10 cellular contexts compared by ENCODE assay signal in genomic region chr4:163164591-163164990, GRCh38. TPM values are rescaled to one million over a fixed set of nuclear protein-coding genes. Genes with fewer than 3 reads are reported as not detected.
DNase-seq lines count a peak whose midpoint lies in the region; ATAC-seq and TF ChIP-seq lines count a peak whose summit lies in the region.
"Had no signal": no experiment of that assay in that cellular context is flagged by ENCODE, and none has a peak within 500 bp of the region (broad histone marks: within the 10 kb centered on the region; RNA-seq: fewer than 3 reads in every experiment).

No MANE protein-coding gene starts in this region.

- POLR2A ChIA-PET in MCF 10A (lab: Yijun Ruan, JAX), result interaction anchor here (0.9 to 3.4 kb wide), 6 partner anchors 19 to 331 kb away, joined by 3 to 21 read pairs (median 10); partner anchors contain the start of genes NPY1R and TMA16
- POLR2A ChIA-PET in naive thymus-derived CD8-positive, alpha-beta T cell (lab: Charles Lee), result no interaction called here

- peak; percentile 38 for DNase-seq in CD1c-positive myeloid dendritic cell (ENCODE audit: extremely low spot score)
- DNase-seq in MM.1S, result no peak
- peak; percentile 85 for DNase-seq in MCF 10A (ENCODE audit: unreplicated experiment)
- no peak for DNase-seq in naive thymus-derived CD8-positive, alpha-beta T cell
- DNase-seq in activated CD4-positive, CD25-positive, alpha-beta regulatory T cell (lab: John Stamatoyannopoulos, UW), result no peak
- no peak for DNase-seq in retina
- no peak for DNase-seq in NCI-H510A (lab: John Stamatoyannopoulos, UW)
- DNase-seq: NCI-H1930; stimulated activated CD4-positive, alpha-beta T cell treated with anti-CD3 and anti-CD28 coated beads, Interleukin-4, amount 100 ng/mL, for 1 hour had no signal

- intact Hi-C loops in MCF 10A (cut with micrococcal nuclease), result loop anchor here (2.0 to 10.0 kb wide), 4 partner anchors 168 to 670 kb away; partner anchors contain the start of genes NPY1R and TMA16

- ATAC-seq in naive thymus-derived CD8-positive, alpha-beta T cell, result no peak
- no peak for ATAC-seq in HG02852 (IDR thresholded peaks at IDR 0.05; ENCODE audit: unreplicated experiment)

- H3K27ac Mint-ChIP-seq in MCF 10A (ENCODE audit: low read depth, unreplicated experiment), result peak overlapping the region; percentile 99
- H3K27ac Mint-ChIP-seq in naive thymus-derived CD8-positive, alpha-beta T cell, result peak overlapping the region in 2 of 10 donors; percentile 12 to 42

- no TSS peak for BruUV-seq in MCF 10A (replicated peaks; lab: Mats Ljungman, UMichigan)

- peak overlapping the region; percentile 88; the same call in 1 of the 2 replicates for H3K4me3 ChIP-seq in MM.1S (ENCODE audit: low read length)

- peaks cover 30% of the 10 kb centered on the region for H3K4me1 Mint-ChIP-seq in MCF 10A (ENCODE audit: insufficient read depth, unreplicated experiment)
- peaks cover 29 to 59% (median 53%) of the 10 kb centered on the region in 4 donors for H3K4me1 Mint-ChIP-seq in naive thymus-derived CD8-positive, alpha-beta T cell

- CTCF ChIA-PET in MCF 10A (lab: Yijun Ruan, JAX), result interaction anchor here (0.7 to 1.8 kb wide), 2 partner anchors 52 to 168 kb away, joined by 3 to 4 read pairs; partner anchors contain the start of gene NPY1R

- no peak overlapping the region for H2AFZ ChIP-seq in MM.1S (ENCODE audit: low read length)

- peak overlapping the region; percentile 72 for H3K4me2 ChIP-seq in MM.1S (ENCODE audit: low read depth, low read length)

- H3K9me3 ChIP-seq in MM.1S (replicated peaks; ENCODE audit: insufficient read depth, low read length), result no peaks in the 10 kb centered on the region

- no peaks in the 10 kb centered on the region for H3F3A ChIP-seq in MM.1S (ENCODE audit: insufficient read depth, low read length)

- no peaks in the 10 kb centered on the region for H3K9me3 Mint-ChIP-seq in MCF 10A (ENCODE audit: unreplicated experiment)
- H3K9me3 Mint-ChIP-seq in naive thymus-derived CD8-positive, alpha-beta T cell, result peaks cover 0 to 3% (median 0%) of the 10 kb centered on the region in 9 donors

- H3K27ac ChIP-seq in MM.1S (ENCODE audit: low read length), result no peak overlapping the region

- H3K4me3 Mint-ChIP-seq in MCF 10A (ENCODE audit: unreplicated experiment), result peak overlapping the region; percentile 77
- H3K4me3 Mint-ChIP-seq in naive thymus-derived CD8-positive, alpha-beta T cell, result peak overlapping the region; percentile 36 to 97 (median 90)

- no peak overlapping the region for H3K9ac ChIP-seq in MM.1S (ENCODE audit: low read length)

- H3K36me3 ChIP-seq in MM.1S (replicated peaks; ENCODE audit: insufficient read depth, low read length), result no peaks in the 10 kb centered on the region; the same call in 1 of the 2 replicates

- peaks cover 50% of the 10 kb centered on the region for H3K36me3 Mint-ChIP-seq in MCF 10A (ENCODE audit: insufficient read depth, unreplicated experiment)
- H3K36me3 Mint-ChIP-seq in naive thymus-derived CD8-positive, alpha-beta T cell, result peaks cover 10 to 40% (median 24%) of the 10 kb centered on the region in 3 donors

- TF ChIP-seq CTCF in MM.1S (IDR thresholded peaks at IDR 0.05; ENCODE audit: low read length), result no peak
- no peak for TF ChIP-seq CTCF in MCF 10A (IDR thresholded peaks at IDR 0.05; ENCODE audit: unreplicated experiment)

- no peaks in the 10 kb centered on the region; the same call in 1 of the 2 replicates for H4K20me1 ChIP-seq in MM.1S (ENCODE audit: insufficient read depth, low read length)

- H3K79me2 ChIP-seq in MM.1S (ENCODE audit: low read length), result peaks cover 63% of the 10 kb centered on the region

- no peaks in the 10 kb centered on the region for H3K27me3 Mint-ChIP-seq in MCF 10A (ENCODE audit: insufficient read depth, unreplicated experiment)
- H3K27me3 Mint-ChIP-seq in naive thymus-derived CD8-positive, alpha-beta T cell, result no peaks in the 10 kb centered on the region

- no peaks in the 10 kb centered on the region for H3K27me3 ChIP-seq in MM.1S (replicated peaks; ENCODE audit: insufficient read depth, low read length)

- H3K4me1 ChIP-seq in MM.1S (ENCODE audit: low read length), result 0 out of 2 replicates have a peak, but pooled peaks cover 8% of the 10 kb centered on the region

- H3K9me2 ChIP-seq in MM.1S (replicated peaks; ENCODE audit: insufficient read depth, low read length), result no peaks in the 10 kb centered on the region

RNA-seq across cellular contexts. Expression of gene NAF1, which starts 2.1 kb away (rescaled TPM):
- total RNA-seq in MCF 10A (2022), result 27.5 and 36.5 TPM in 2 replicates
- 10 to 100 TPM; 20.8 to 22.8 TPM for total RNA-seq in naive thymus-derived CD8-positive, alpha-beta T cell
- 1 to 10 TPM; 2.3 to 5.4 (median 3.2) TPM for polyA plus RNA-seq in naive thymus-derived CD8-positive, alpha-beta T cell

Comparison
In these comparisons a context has a peak if more than half of its experiments do, and no peak if none do; other contexts are left out.
1. DNase-seq: peak in CD1c-positive myeloid dendritic cell (single experiment) and MCF 10A (single experiment); none in MM.1S (single experiment), naive thymus-derived CD8-positive, alpha-beta T cell (0 of 10), activated CD4-positive, CD25-positive, alpha-beta regulatory T cell (0 of 4), retina (single experiment) and NCI-H510A (single experiment).